Comparison of ENCODE assay signal across 22 cellular contexts in the genomic region with DNA sequence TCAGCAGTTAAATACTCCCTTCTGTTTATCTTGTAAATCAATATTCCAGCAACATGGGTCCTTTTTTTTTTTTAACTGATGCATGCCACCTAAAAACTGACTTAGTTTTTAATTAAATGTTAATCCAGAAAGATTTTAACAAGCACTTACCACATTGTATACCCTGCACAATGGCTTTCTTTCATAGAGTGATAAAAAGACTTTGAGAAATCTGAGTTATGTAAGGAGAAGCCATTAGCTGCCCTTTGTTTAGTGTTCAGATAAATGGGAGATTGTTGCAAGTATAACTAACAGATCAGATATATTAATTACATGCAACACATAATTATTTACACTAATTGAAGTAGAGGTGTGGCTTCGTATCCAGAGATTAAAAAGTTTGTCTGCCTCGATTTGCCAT.
"Had no signal": no experiment of that assay in that cellular context is flagged by ENCODE, and none has a peak within 500 bp of the region (broad histone marks: within the 10 kb centered on the region; RNA-seq: fewer than 3 reads in every experiment).

No MANE protein-coding gene starts in this region.

- DNase-seq: activated CD4-positive, alpha-beta T cell treated with anti-CD3 and anti-CD28 coated beads for 1 hour; activated CD8-positive, alpha-beta memory T cell treated with anti-CD3 and anti-CD28 coated beads, Interleukin-2, amount 50 U/mL, for 4 hours; activated gamma-delta T cell; activated naive CD4-positive, alpha-beta T cell treated with anti-CD3 and anti-CD28 coated beads, Interleukin-2, amount 50 U/mL, for 16 hours; activated T-cell treated with anti-CD3 and anti-CD28 coated beads, Interleukin-2, amount 50 U/mL, for 1 hour; dermis blood vessel endothelial cell; effector CD8-positive, alpha-beta T cell; kidney; mesendoderm; mucosa of descending colon; right cardiac atrium; stimulated activated CD4-positive, alpha-beta T cell treated with anti-CD3 and anti-CD28 coated beads, Interleukin-15, amount 100 ng/mL, for 24 hours; stimulated activated CD4-positive, alpha-beta T cell treated with anti-CD3 and anti-CD28 coated beads, Interleukin-2, amount 100 ng/mL, for 24 hours; stimulated activated naive B cell treated with anti-CD40 and anti-IgM and Interleukin-4, amounts not matched to agents 10 μg/mL and 1 μg/mL and 100 μg/mL, for 72 hours; T-helper 17 cell; T1000; uterus had no signal

- H3K9me3 Mint-ChIP-seq: activated T-helper 1 cell treated with anti-CD3 and anti-CD28 coated beads, Interleukin-12 subunit alpha, Interleukin-12 subunit beta, Interleukin-2, Interleukin-4 antibody, amounts not matched to agents 30 ng/mL and 10 ng/mL and 1 ng/mL, durations not matched to agents 14 hours and 24 hours and 36 hours; natural killer cell treated with Interleukin-12 subunit alpha and Interleukin-12 subunit beta and Interleukin-15 and Interleukin-18, amount 100 ng/mL, for 72 hours; stimulated activated naive B cell treated with anti-CD40 and anti-IgM and Interleukin-4, amounts not matched to agents 10 μg/mL and 1 μg/mL and 100 μg/mL, for 72 hours; type B pancreatic cell had no signal

- H3K4me3 Mint-ChIP-seq: activated T-helper 1 cell treated with anti-CD3 and anti-CD28 coated beads, Interleukin-12 subunit alpha, Interleukin-12 subunit beta, Interleukin-2, Interleukin-4 antibody, amounts not matched to agents 30 ng/mL and 10 ng/mL and 1 ng/mL, durations not matched to agents 14 hours and 24 hours and 36 hours; natural killer cell treated with Interleukin-12 subunit alpha and Interleukin-12 subunit beta and Interleukin-15 and Interleukin-18, amount 100 ng/mL, for 72 hours; stimulated activated naive B cell treated with anti-CD40 and anti-IgM and Interleukin-4, amounts not matched to agents 10 μg/mL and 1 μg/mL and 100 μg/mL, for 72 hours; T-helper 17 cell; type B pancreatic cell had no signal

- H3K27ac ChIP-seq: gastroesophageal sphincter, thoracic aorta, uterus had no signal

- H3K27ac Mint-ChIP-seq: activated T-helper 1 cell treated with anti-CD3 and anti-CD28 coated beads, Interleukin-12 subunit alpha, Interleukin-12 subunit beta, Interleukin-2, Interleukin-4 antibody, amounts not matched to agents 30 ng/mL and 10 ng/mL and 1 ng/mL, durations not matched to agents 14 hours and 24 hours and 36 hours; natural killer cell treated with Interleukin-12 subunit alpha and Interleukin-12 subunit beta and Interleukin-15 and Interleukin-18, amount 100 ng/mL, for 72 hours; stimulated activated naive B cell treated with anti-CD40 and anti-IgM and Interleukin-4, amounts not matched to agents 10 μg/mL and 1 μg/mL and 100 μg/mL, for 72 hours; T-helper 17 cell; type B pancreatic cell had no signal

- H3K4me3 ChIP-seq: gastroesophageal sphincter, mucosa of descending colon, thoracic aorta, uterus had no signal

- H3K27me3 ChIP-seq: gastroesophageal sphincter, uterus had no signal

- H3K27me3 Mint-ChIP-seq: natural killer cell treated with Interleukin-12 subunit alpha and Interleukin-12 subunit beta and Interleukin-15 and Interleukin-18, amount 100 ng/mL, for 72 hours; stimulated activated naive B cell treated with anti-CD40 and anti-IgM and Interleukin-4, amounts not matched to agents 10 μg/mL and 1 μg/mL and 100 μg/mL, for 72 hours; T-helper 17 cell; type B pancreatic cell had no signal
